15 cellular contexts compared by ENCODE assay signal in the genomic region with DNA sequence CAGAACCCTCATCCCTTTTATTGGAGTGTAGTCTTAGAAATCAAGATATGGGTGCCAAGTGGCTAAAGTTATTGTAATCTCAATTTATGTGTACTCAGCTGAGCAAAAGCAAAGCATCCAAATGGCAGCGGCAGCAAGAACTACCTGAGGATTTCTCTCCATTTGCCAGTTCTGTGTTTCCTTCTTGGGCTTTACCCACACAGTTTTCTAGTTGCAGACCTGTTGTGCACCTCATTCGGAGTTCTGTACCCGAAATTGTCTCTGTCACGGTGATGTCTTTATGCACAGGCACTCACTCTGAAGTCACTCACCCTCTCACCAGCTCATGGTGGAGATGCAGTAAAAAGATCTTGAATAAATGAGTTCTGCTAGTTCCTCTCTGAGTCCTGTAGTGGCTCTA. TPM values are rescaled to one million over a fixed set of nuclear protein-coding genes. Genes with fewer than 3 reads are reported as not detected.
DNase-seq lines count a peak whose midpoint lies in the region; ATAC-seq, FAIRE-seq and TF ChIP-seq lines count a peak whose summit lies in the region.
"Had no signal": no experiment of that assay in that cellular context is flagged by ENCODE, and none has a peak within 500 bp of the region (broad histone marks: within the 10 kb centered on the region; RNA-seq: fewer than 3 reads in every experiment).

No MANE protein-coding gene starts in this region.

- H3K27me3 ChIP-seq in K562 (ENCODE audit: control insufficient read depth in 2 of 2, insufficient read depth in 2 of 2, low read length in 2 of 2) (no peaks in the 10 kb centered on the region), osteoblast (ENCODE audit: insufficient read depth, low read length) (no peaks in the 10 kb centered on the region)
- H3K27me3 ChIP-seq: cardiac muscle cell had no signal

- POLR2A ChIA-PET in activated CD4-positive, alpha-beta memory T cell treated with anti-CD3 and anti-CD28 coated beads, Interleukin-2, amount 10 ng/mL, durations not matched to agents 7 days and 5 days (lab: Charles Lee), result interaction anchor here (1.1 to 16.5 kb wide), 4 partner anchors 19 to 42 kb away, joined by 3 to 500 read pairs (median 4); no protein-coding TSS in a partner anchor
- POLR2A ChIA-PET in activated CD4-positive, alpha-beta memory T cell treated with anti-CD3 and anti-CD28 coated beads for 36 hours (lab: Charles Lee), result interaction anchor here (1.1 to 1.6 kb wide), 2 partner anchors 17 to 27 kb away, joined by 3 to 4 read pairs; no protein-coding TSS in a partner anchor
- POLR2A ChIA-PET in K562 (lab: Yijun Ruan, JAX), result interaction anchor here (0.6 to 1.5 kb wide), 7 partner anchors 9 to 83 kb away, joined by 3 to 4 read pairs (median 3); no protein-coding TSS in a partner anchor

- H3K4me2 ChIP-seq in K562 (ENCODE audit: insufficient read depth, low read length) (no peak overlapping the region), osteoblast (ENCODE audit: insufficient read depth, low read length) (no peak overlapping the region)

- in situ Hi-C loops in K562 (cut with MboI), result no loop called here

- TF ChIP-seq CTCF in K562 (IDR thresholded peaks at IDR 0.05 in 2 of 3, conservative IDR thresholded peaks at IDR 0.05 in 1 of 3; ENCODE audit: insufficient read depth in 2 of 3, low read depth in 1 of 3, low read length in 3 of 3), result 0 out of 6 replicates have a peak, but pooled peaks of 1 of the 3 experiments have one; percentile 3
- no peak for TF ChIP-seq CTCF in osteoblast (IDR thresholded peaks at IDR 0.05; ENCODE audit: extremely low read depth, low read depth, low read length)

- H3K79me2 ChIP-seq in K562 (ENCODE audit: control insufficient read depth, insufficient read depth, low read length) (peaks cover 2% of the 10 kb centered on the region; the same call in 2 of the 3 replicates), osteoblast (ENCODE audit: insufficient read depth, low read length) (peaks cover 30% of the 10 kb centered on the region)

- no peak for TF ChIP-seq RAD21 in K562 (CRISPR knock-in tag; conservative IDR thresholded peaks at IDR 0.05 in 1 of 2, IDR thresholded peaks at IDR 0.05 in 1 of 2)

- H3K36me3 ChIP-seq in K562 (ENCODE audit: control insufficient read depth, insufficient read depth, low read length), result no peaks in the 10 kb centered on the region
- no peaks in the 10 kb centered on the region for H3K36me3 ChIP-seq in osteoblast (ENCODE audit: insufficient read depth, low read length)
- H3K36me3 ChIP-seq: cardiac muscle cell had no signal

- TF ChIP-seq POLR2A in K562 (conservative IDR thresholded peaks at IDR 0.05) (no peak), H54 (IDR thresholded peaks at IDR 0.05; ENCODE audit: low read depth, low read length) (no peak)

- H3K4me3 ChIP-seq in K562 (no peak overlapping the region), osteoblast (ENCODE audit: insufficient read depth, low read length) (no peak overlapping the region)
- H3K4me3 ChIP-seq: cardiac muscle cell had no signal

- ATAC-seq in K562, result no peak

- no TSS peak for BruUV-seq in K562 (replicated peaks; lab: Mats Ljungman, UMichigan)

- no peaks in the 10 kb centered on the region; a peak in 1 of 5 replicates for H3K4me1 ChIP-seq in K562 (replicated peaks in 1 of 2; ENCODE audit: control insufficient read depth in 2 of 2, insufficient read depth in 2 of 2, low read length in 2 of 2)
- peaks cover 4% of the 10 kb centered on the region for H3K4me1 ChIP-seq in osteoblast (ENCODE audit: insufficient read depth, low read length)

- WGBS in K562 (ENCODE audit: insufficient coverage, low coverage, missing lambda C conversion rate), result 76% methylated on average over 4 of the region's 4 CpGs

- H2AFZ ChIP-seq in K562 (ENCODE audit: low read depth, low read length) (no peak overlapping the region), osteoblast (ENCODE audit: low read length) (peak overlapping the region; percentile 4)

- H4K20me1 ChIP-seq in K562 (replicated peaks; ENCODE audit: control insufficient read depth, insufficient read depth, low read length), result peaks cover 16% of the 10 kb centered on the region
- H4K20me1 ChIP-seq in osteoblast (ENCODE audit: insufficient read depth, low read length), result peaks cover 69% of the 10 kb centered on the region

- peaks cover 3% of the 10 kb centered on the region for H3K9me3 Mint-ChIP-seq in activated CD4-positive, alpha-beta memory T cell treated with anti-CD3 and anti-CD28 coated beads, Interleukin-2, amount 10 ng/mL, durations not matched to agents 7 days and 5 days
- no peaks in the 10 kb centered on the region for H3K9me3 Mint-ChIP-seq in activated CD4-positive, alpha-beta memory T cell treated with anti-CD3 and anti-CD28 coated beads for 36 hours
- no peaks in the 10 kb centered on the region for H3K9me3 Mint-ChIP-seq in IgD-negative memory B cell
- H3K9me3 Mint-ChIP-seq: naive B cell had no signal

- H3K4me1 Mint-ChIP-seq in activated CD4-positive, alpha-beta memory T cell treated with anti-CD3 and anti-CD28 coated beads, Interleukin-2, amount 10 ng/mL, durations not matched to agents 7 days and 5 days, result peaks cover 79% of the 10 kb centered on the region
- peaks cover 84% of the 10 kb centered on the region for H3K4me1 Mint-ChIP-seq in activated CD4-positive, alpha-beta memory T cell treated with anti-CD3 and anti-CD28 coated beads for 36 hours (ENCODE audit: low read depth)
- H3K4me1 Mint-ChIP-seq in IgD-negative memory B cell, result peaks cover 22 to 30% (median 24%) of the 10 kb centered on the region in 3 donors

- H3K27ac Mint-ChIP-seq in activated CD4-positive, alpha-beta memory T cell treated with anti-CD3 and anti-CD28 coated beads, Interleukin-2, amount 10 ng/mL, durations not matched to agents 7 days and 5 days, result peak overlapping the region; percentile 27
- no peak overlapping the region for H3K27ac Mint-ChIP-seq in activated CD4-positive, alpha-beta memory T cell treated with anti-CD3 and anti-CD28 coated beads for 36 hours
- H3K27ac Mint-ChIP-seq in IgD-negative memory B cell, result peak overlapping the region in 2 of 3 donors; percentile 24 to 88

- H3K36me3 Mint-ChIP-seq in activated CD4-positive, alpha-beta memory T cell treated with anti-CD3 and anti-CD28 coated beads, Interleukin-2, amount 10 ng/mL, durations not matched to agents 7 days and 5 days (ENCODE audit: low read depth), result peaks cover 62% of the 10 kb centered on the region
- peaks cover 2% of the 10 kb centered on the region for H3K36me3 Mint-ChIP-seq in activated CD4-positive, alpha-beta memory T cell treated with anti-CD3 and anti-CD28 coated beads for 36 hours
- H3K36me3 Mint-ChIP-seq in IgD-negative memory B cell, result peaks cover 6% of the 10 kb centered on the region
- H3K36me3 Mint-ChIP-seq: naive B cell had no signal

- intact Hi-C loops in activated CD4-positive, alpha-beta memory T cell treated with anti-CD3 and anti-CD28 coated beads for 36 hours (cut with micrococcal nuclease), result loop anchor here (1.0 kb wide), 1 partner anchor 42 kb away; no protein-coding TSS in a partner anchor
- intact Hi-C loops in K562 (cut with micrococcal nuclease), result no loop called here

- FAIRE-seq in K562 (lab: Jason Lieb, UNC), result peak; percentile 48
- no peak for FAIRE-seq in H54 (lab: Jason Lieb, UNC)
- FAIRE-seq: D721Med had no signal

- no peak for DNase-seq in activated CD4-positive, alpha-beta memory T cell treated with anti-CD3 and anti-CD28 coated beads, Interleukin-2, amount 10 ng/mL, durations not matched to agents 7 days and 5 days
- no peak for DNase-seq in activated CD4-positive, alpha-beta memory T cell treated with anti-CD3 and anti-CD28 coated beads for 36 hours
- DNase-seq in K562 (ENCODE audit: extremely low read depth in 1 of 4, low spot score in 3 of 4), result no peak
- DNase-seq in osteoblast (ENCODE audit: insufficient read length, low spot score, missing footprints), result no peak
- DNase-seq in NCI-H1930 (lab: John Stamatoyannopoulos, UW), result no peak
- no peak for DNase-seq in H54 (ENCODE audit: insufficient read length, low spot score)
- no peak for DNase-seq in GF-D8 (lab: John Stamatoyannopoulos, UW)
- DNase-seq: activated effector memory CD4-positive, alpha-beta T cell treated with Interleukin-2 at 50 U/mL for 16 hours; NCI-H1092; retina; Right ventricle myocardium superior had no signal

- CTCF ChIA-PET in activated CD4-positive, alpha-beta memory T cell treated with anti-CD3 and anti-CD28 coated beads, Interleukin-2, amount 10 ng/mL, durations not matched to agents 7 days and 5 days (lab: Charles Lee), result interaction anchor here (0.7 to 3.4 kb wide), 20 partner anchors 10 to 81 kb away, joined by 3 to 18 read pairs (median 4); no protein-coding TSS in a partner anchor
- CTCF ChIA-PET in activated CD4-positive, alpha-beta memory T cell treated with anti-CD3 and anti-CD28 coated beads for 36 hours (lab: Charles Lee), result interaction anchor here (0.8 to 3.1 kb wide), 23 partner anchors 8 to 355 kb away, joined by 3 to 29 read pairs (median 4); no protein-coding TSS in a partner anchor
- CTCF ChIA-PET in K562 (lab: Yijun Ruan, JAX; ENCODE audit: low intra/inter-chr PET ratio), result no interaction called here

- no peaks in the 10 kb centered on the region for H3K27me3 Mint-ChIP-seq in activated CD4-positive, alpha-beta memory T cell treated with anti-CD3 and anti-CD28 coated beads, Interleukin-2, amount 10 ng/mL, durations not matched to agents 7 days and 5 days
- H3K27me3 Mint-ChIP-seq in activated CD4-positive, alpha-beta memory T cell treated with anti-CD3 and anti-CD28 coated beads for 36 hours, result no peaks in the 10 kb centered on the region
- no peaks in the 10 kb centered on the region for H3K27me3 Mint-ChIP-seq in IgD-negative memory B cell
- H3K27me3 Mint-ChIP-seq: naive B cell had no signal

- H3K4me3 Mint-ChIP-seq in activated CD4-positive, alpha-beta memory T cell treated with anti-CD3 and anti-CD28 coated beads, Interleukin-2, amount 10 ng/mL, durations not matched to agents 7 days and 5 days, result no peak overlapping the region
- H3K4me3 Mint-ChIP-seq in activated CD4-positive, alpha-beta memory T cell treated with anti-CD3 and anti-CD28 coated beads for 36 hours, result no peak overlapping the region
- H3K4me3 Mint-ChIP-seq in IgD-negative memory B cell, result no peak overlapping the region

- no peaks in the 10 kb centered on the region for H3K9me1 ChIP-seq in K562 (ENCODE audit: control insufficient read depth, insufficient read depth, low read length)

- no peak for TF ChIP-seq EP300 in K562 (IDR thresholded peaks at IDR 0.05; ENCODE audit: low read length)

- H3K27ac ChIP-seq in K562 (ENCODE audit: extremely low read depth, low read depth, low read length) (no peak overlapping the region), osteoblast (ENCODE audit: low read depth, low read length) (no peak overlapping the region)
- H3K27ac ChIP-seq: cardiac muscle cell had no signal

- H3K9ac ChIP-seq in K562 (ENCODE audit: insufficient read depth in 1 of 2, low read depth in 2 of 2, low read length in 2 of 2), result no peak overlapping the region; a peak in 1 of 4 replicates

- H3K9me3 ChIP-seq in K562 (replicated peaks; ENCODE audit: control insufficient read depth, insufficient read depth, low read depth, low read length) (no peaks in the 10 kb centered on the region), osteoblast (ENCODE audit: low read depth, low read length) (no peaks in the 10 kb centered on the region)

RNA-seq across cellular contexts. Expression of a gene that starts 43.6 kb away (rescaled TPM):
- 100 to 1,000 TPM; 123 to 127 TPM for total RNA-seq in activated CD4-positive, alpha-beta memory T cell treated with anti-CD3 and anti-CD28 coated beads, Interleukin-2, amount 10 ng/mL, durations not matched to agents 7 days and 5 days
- 10 to 100 TPM; 40.7 to 42.0 TPM for total RNA-seq in activated CD4-positive, alpha-beta memory T cell treated with anti-CD3 and anti-CD28 coated beads for 36 hours
- polyA plus RNA-seq in IgD-negative memory B cell, result 8.2 TPM
- 57.8 and 102 TPM in 2 replicates for total RNA-seq in K562 (2011; cell fraction: chromatin; rRNA removed; ENCODE audit: low replicate concordance)
- total RNA-seq in K562 (2011; cell fraction: nucleolus; rRNA removed), result 52.5 and 61.2 TPM in 2 replicates
- total RNA-seq in K562 (2011; cell fraction: nucleoplasm; rRNA removed), result 50.8 and 55.2 TPM in 2 replicates
- 10.5 and 11.5 TPM in 2 replicates for total RNA-seq in K562 (2014; rRNA removed)
- total RNA-seq in K562 (2014; rRNA removed; fragmentation: Illumina TruSeq; extraction: Trizol), result 5.6 and 6.9 TPM in 2 replicates
- 7.7 and 8.3 TPM in 2 replicates for total RNA-seq in K562 (2015; rRNA removed; fragmentation: Illumina TruSeq; extraction: Trizol)
- 15.7 and 16.1 TPM in 2 replicates for total RNA-seq in K562 (2021)
- 12.4 and 14.9 TPM in 2 replicates for polyA plus RNA-seq in K562 (2011; rRNA removed)
- polyA plus RNA-seq in K562 (2011; cell fraction: cytosol; rRNA removed), result 10.6 and 12.6 TPM in 2 replicates
- 73.7 and 107 TPM in 2 replicates for polyA plus RNA-seq in K562 (2011; cell fraction: nucleus; rRNA removed)
- polyA plus RNA-seq in K562 (2012), result 10.2 and 13.8 TPM in 2 replicates
- 9.5 and 9.9 TPM in 2 replicates for polyA plus RNA-seq in K562 (2014; fragmentation: Illumina TruSeq; extraction: Trizol)
- 1 to 10 TPM; 1.8 to 2.5 TPM for polyA plus RNA-seq in K562 (2014; fragmentation: Nextera tagmentation; extraction: Ambion mirVana)
- 5.9 and 7.3 TPM in 2 replicates for polyA plus RNA-seq in K562 (2014; rRNA removed)
- 25.8 and 32.7 TPM in 2 replicates for polyA minus RNA-seq in K562 (2011; rRNA and poly(A)+ RNA removed)
- 9.9 and 17.9 TPM in 2 replicates for polyA minus RNA-seq in K562 (2011; cell fraction: cytosol; rRNA and poly(A)+ RNA removed)
- 58.6 and 67.3 TPM in 2 replicates for polyA minus RNA-seq in K562 (2011; cell fraction: nucleus; rRNA and poly(A)+ RNA removed)
- 25.7 and 25.9 TPM in 2 replicates for total RNA-seq in osteoblast
